ENCODE assay signal across 1 cellular context in the genomic region with DNA sequence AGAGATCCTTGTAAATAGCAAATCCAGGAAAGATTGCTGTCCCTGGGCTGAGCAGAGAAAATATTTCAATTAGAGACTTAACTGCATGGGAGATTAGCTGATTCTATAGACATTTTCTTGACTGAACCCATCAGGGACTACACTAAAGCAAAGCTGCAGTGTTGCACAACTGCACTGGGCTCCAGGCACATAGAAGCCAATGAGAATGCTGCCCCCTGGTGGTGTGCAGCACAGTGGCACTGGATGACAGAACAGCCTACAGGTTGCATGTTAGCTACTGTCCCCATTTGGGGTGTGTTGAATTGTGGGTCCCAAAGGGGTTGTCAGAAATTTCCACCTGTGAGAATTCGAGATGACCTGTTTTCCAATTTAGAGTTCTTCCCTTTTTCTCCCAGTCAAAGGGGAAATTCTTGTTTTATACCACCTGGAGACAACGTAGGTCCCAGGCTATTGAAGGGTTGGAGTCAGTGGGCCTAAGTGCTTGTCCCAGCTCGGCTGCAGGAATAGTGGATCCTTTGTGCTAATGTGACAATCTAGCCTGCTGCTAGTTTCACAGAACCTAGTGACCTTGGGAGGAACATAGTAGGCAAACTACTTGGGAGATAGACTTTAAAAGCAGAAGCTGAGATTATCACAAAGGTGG.
TF ChIP-seq lines count a peak whose summit lies in the region.

No MANE protein-coding gene starts in this region.

TF ChIP-seq in GM23338, 12 proteins besides CTCF, POLR2A, EP300 and RAD21 (continued from another document):
- TF ChIP-seq, protein P1, sequence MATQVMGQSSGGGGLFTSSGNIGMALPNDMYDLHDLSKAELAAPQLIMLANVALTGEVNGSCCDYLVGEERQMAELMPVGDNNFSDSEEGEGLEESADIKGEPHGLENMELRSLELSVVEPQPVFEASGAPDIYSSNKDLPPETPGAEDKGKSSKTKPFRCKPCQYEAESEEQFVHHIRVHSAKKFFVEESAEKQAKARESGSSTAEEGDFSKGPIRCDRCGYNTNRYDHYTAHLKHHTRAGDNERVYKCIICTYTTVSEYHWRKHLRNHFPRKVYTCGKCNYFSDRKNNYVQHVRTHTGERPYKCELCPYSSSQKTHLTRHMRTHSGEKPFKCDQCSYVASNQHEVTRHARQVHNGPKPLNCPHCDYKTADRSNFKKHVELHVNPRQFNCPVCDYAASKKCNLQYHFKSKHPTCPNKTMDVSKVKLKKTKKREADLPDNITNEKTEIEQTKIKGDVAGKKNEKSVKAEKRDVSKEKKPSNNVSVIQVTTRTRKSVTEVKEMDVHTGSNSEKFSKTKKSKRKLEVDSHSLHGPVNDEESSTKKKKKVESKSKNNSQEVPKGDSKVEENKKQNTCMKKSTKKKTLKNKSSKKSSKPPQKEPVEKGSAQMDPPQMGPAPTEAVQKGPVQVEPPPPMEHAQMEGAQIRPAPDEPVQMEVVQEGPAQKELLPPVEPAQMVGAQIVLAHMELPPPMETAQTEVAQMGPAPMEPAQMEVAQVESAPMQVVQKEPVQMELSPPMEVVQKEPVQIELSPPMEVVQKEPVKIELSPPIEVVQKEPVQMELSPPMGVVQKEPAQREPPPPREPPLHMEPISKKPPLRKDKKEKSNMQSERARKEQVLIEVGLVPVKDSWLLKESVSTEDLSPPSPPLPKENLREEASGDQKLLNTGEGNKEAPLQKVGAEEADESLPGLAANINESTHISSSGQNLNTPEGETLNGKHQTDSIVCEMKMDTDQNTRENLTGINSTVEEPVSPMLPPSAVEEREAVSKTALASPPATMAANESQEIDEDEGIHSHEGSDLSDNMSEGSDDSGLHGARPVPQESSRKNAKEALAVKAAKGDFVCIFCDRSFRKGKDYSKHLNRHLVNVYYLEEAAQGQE (IDR thresholded peaks at IDR 0.05; ENCODE audit: unreplicated experiment): no peak
- TF ChIP-seq JUNB (IDR thresholded peaks at IDR 0.05; ENCODE audit: unreplicated experiment): no peak
- no peak for TF ChIP-seq CREB1 (CRISPR knock-in tag; IDR thresholded peaks at IDR 0.05; ENCODE audit: low read depth)
- TF ChIP-seq, protein P2, sequence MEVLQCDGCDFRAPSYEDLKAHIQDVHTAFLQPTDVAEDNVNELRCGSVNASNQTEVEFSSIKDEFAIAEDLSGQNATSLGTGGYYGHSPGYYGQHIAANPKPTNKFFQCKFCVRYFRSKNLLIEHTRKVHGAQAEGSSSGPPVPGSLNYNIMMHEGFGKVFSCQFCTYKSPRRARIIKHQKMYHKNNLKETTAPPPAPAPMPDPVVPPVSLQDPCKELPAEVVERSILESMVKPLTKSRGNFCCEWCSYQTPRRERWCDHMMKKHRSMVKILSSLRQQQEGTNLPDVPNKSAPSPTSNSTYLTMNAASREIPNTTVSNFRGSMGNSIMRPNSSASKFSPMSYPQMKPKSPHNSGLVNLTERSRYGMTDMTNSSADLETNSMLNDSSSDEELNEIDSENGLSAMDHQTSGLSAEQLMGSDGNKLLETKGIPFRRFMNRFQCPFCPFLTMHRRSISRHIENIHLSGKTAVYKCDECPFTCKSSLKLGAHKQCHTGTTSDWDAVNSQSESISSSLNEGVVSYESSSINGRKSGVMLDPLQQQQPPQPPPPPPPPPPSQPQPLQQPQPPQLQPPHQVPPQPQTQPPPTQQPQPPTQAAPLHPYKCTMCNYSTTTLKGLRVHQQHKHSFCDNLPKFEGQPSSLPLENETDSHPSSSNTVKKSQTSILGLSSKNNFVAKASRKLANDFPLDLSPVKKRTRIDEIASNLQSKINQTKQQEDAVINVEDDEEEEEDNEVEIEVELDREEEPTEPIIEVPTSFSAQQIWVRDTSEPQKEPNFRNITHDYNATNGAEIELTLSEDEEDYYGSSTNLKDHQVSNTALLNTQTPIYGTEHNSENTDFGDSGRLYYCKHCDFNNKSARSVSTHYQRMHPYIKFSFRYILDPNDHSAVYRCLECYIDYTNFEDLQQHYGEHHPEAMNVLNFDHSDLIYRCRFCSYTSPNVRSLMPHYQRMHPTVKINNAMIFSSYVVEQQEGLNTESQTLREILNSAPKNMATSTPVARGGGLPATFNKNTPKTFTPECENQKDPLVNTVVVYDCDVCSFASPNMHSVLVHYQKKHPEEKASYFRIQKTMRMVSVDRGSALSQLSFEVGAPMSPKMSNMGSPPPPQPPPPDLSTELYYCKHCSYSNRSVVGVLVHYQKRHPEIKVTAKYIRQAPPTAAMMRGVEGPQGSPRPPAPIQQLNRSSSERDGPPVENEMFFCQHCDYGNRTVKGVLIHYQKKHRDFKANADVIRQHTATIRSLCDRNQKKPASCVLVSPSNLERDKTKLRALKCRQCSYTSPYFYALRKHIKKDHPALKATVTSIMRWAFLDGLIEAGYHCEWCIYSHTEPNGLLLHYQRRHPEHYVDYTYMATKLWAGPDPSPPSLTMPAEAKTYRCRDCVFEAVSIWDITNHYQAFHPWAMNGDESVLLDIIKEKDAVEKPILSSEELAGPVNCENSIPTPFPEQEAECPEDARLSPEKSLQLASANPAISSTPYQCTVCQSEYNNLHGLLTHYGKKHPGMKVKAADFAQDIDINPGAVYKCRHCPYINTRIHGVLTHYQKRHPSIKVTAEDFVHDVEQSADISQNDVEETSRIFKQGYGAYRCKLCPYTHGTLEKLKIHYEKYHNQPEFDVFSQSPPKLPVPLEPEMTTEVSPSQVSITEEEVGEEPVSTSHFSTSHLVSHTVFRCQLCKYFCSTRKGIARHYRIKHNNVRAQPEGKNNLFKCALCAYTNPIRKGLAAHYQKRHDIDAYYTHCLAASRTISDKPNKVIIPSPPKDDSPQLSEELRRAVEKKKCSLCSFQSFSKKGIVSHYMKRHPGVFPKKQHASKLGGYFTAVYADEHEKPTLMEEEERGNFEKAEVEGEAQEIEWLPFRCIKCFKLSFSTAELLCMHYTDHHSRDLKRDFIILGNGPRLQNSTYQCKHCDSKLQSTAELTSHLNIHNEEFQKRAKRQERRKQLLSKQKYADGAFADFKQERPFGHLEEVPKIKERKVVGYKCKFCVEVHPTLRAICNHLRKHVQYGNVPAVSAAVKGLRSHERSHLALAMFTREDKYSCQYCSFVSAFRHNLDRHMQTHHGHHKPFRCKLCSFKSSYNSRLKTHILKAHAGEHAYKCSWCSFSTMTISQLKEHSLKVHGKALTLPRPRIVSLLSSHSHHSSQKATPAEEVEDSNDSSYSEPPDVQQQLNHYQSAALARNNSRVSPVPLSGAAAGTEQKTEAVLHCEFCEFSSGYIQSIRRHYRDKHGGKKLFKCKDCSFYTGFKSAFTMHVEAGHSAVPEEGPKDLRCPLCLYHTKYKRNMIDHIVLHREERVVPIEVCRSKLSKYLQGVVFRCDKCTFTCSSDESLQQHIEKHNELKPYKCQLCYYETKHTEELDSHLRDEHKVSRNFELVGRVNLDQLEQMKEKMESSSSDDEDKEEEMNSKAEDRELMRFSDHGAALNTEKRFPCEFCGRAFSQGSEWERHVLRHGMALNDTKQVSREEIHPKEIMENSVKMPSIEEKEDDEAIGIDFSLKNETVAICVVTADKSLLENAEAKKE (CRISPR knock-in tag; IDR thresholded peaks at IDR 0.05): no peak
- TF ChIP-seq ZNF331 (CRISPR knock-in tag; IDR thresholded peaks at IDR 0.05; ENCODE audit: low read depth): no peak
- TF ChIP-seq NANOG (IDR thresholded peaks at IDR 0.05; ENCODE audit: borderline replicate concordance): no peak
